Comparison of ENCODE assay signal across 8 cellular contexts in the genomic region with DNA sequence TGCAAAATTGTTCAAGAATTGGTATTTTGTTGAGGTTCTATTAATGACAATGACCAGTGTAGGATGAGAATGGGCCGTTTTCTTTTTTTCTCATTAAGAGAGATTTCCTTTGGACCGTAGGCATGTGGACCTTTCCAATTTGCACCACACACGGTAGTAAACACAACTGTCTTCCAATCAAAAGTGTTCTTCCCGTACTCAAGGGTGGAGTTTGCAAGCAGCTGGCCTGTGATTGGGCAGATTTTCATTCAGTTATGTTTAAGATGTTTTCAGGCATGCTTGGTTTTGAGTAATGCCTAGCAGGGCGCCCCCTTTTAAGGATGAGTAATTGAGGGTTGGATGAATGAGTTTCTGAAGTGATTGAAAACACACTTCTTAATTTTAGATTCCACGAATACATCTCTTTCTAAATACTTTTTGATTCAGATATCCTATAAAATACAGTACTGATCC. TPM values are rescaled to one million over a fixed set of nuclear protein-coding genes. Genes with fewer than 3 reads are reported as not detected.
DNase-seq lines count a peak whose midpoint lies in the region; ATAC-seq, FAIRE-seq and TF ChIP-seq lines count a peak whose summit lies in the region.

No MANE protein-coding gene starts in this region.

- H3K27ac ChIP-seq in breast epithelium (peak overlapping the region; percentile 98 to 99), keratinocyte (ENCODE audit: control insufficient read depth, insufficient read depth, low read length) (peak overlapping the region; percentile 33)

- ATAC-seq in GM18858 (IDR thresholded peaks at IDR 0.05; ENCODE audit: unreplicated experiment) (peak; percentile 41), HG03342 (IDR thresholded peaks at IDR 0.05; ENCODE audit: unreplicated experiment) (no peak)

- H2AFZ ChIP-seq in keratinocyte (ENCODE audit: control insufficient read depth, low read length): no peak overlapping the region

- H3K27me3 ChIP-seq in breast epithelium (no peaks in the 10 kb centered on the region), keratinocyte (ENCODE audit: control insufficient read depth, extremely low read depth, insufficient read depth, low read length) (no peaks in the 10 kb centered on the region)

- dilution Hi-C loops in keratinocyte (cut with MboI; ENCODE audit: extremely low pct_ligation_motif_present, low sequenced_read_pairs): no loop called here

- H3K9me1 ChIP-seq in keratinocyte (ENCODE audit: control insufficient read depth, extremely low read depth, insufficient read depth, low read length): no peaks in the 10 kb centered on the region

- TF ChIP-seq CTCF in breast epithelium (IDR thresholded peaks at IDR 0.05): no peak
- TF ChIP-seq CTCF in keratinocyte (optimal IDR thresholded peaks at IDR 0.05 in 1 of 3, IDR thresholded peaks at IDR 0.05 in 1 of 3, conservative IDR thresholded peaks at IDR 0.05 in 1 of 3; ENCODE audit: extremely low read depth in 1 of 3, insufficient read depth in 2 of 3, low read length in 3 of 3): peak in 1 of 3 experiments; percentile 19

- H3K9me3 ChIP-seq in breast epithelium (no peaks in the 10 kb centered on the region), keratinocyte (ENCODE audit: control insufficient read depth, low read depth, low read length) (peaks cover 4% of the 10 kb centered on the region)

- FAIRE-seq in keratinocyte (lab: Jason Lieb, UNC): peak; percentile 65

- H3K36me3 ChIP-seq in breast epithelium (no peaks in the 10 kb centered on the region), keratinocyte (ENCODE audit: control insufficient read depth in 2 of 2, extremely low read depth in 1 of 2, insufficient read depth in 2 of 2, low read length in 2 of 2) (peaks cover 1 to 5% of the 10 kb centered on the region in 2 experiments)

- TF ChIP-seq POLR2A in breast epithelium (IDR thresholded peaks at IDR 0.05): no peak

- no peak overlapping the region for H3K9ac ChIP-seq in keratinocyte (ENCODE audit: control insufficient read depth, extremely low read depth, insufficient read depth, low read length)

- in situ Hi-C loops in ACHN (cut with HindIII; ENCODE audit: low pct_ligation_motif_present, low pct_unique_long_range_greater_than_20kb, low sequenced_read_pairs): no loop called here

- DNase-seq in ACHN (peak; percentile 86), HS-5 (ENCODE audit: low read depth) (peak; percentile 80), T follicular helper cell (ENCODE audit: low read depth) (peak; percentile 25), breast epithelium (ENCODE audit: low spot score in 2 of 2) (no peak), keratinocyte (ENCODE audit: low read depth, low spot score) (no peak)
- DNase-seq in stimulated activated CD4-positive, alpha-beta T cell treated with anti-CD3 and anti-CD28 coated beads, TNF-alpha, amount 100 ng/mL, for 48 hours (ENCODE audit: low read depth in 3 of 3): peak; percentile 21 to 52 (median 45)

- H3K4me3 ChIP-seq in breast epithelium (peak overlapping the region in 2 of 3 donors; percentile 86 to 93), keratinocyte (ENCODE audit: control insufficient read depth in 2 of 3, extremely low read depth in 1 of 3, insufficient read depth in 2 of 3, low read depth in 1 of 3, low read length in 3 of 3) (peak overlapping the region in 2 of 3 experiments; percentile 86 to 88)

- H3K4me1 ChIP-seq in breast epithelium (peaks cover 0 to 6% of the 10 kb centered on the region in 2 donors), keratinocyte (ENCODE audit: control insufficient read depth, extremely low read depth, insufficient read depth, low read length) (peaks cover 23% of the 10 kb centered on the region)

- intact Hi-C loops in breast epithelium (cut with DNase I; ENCODE audit: low total_unique reads): no loop called here

- H3K4me2 ChIP-seq in keratinocyte (ENCODE audit: control insufficient read depth, extremely low read depth, insufficient read depth, low read depth, low read length): peak overlapping the region; percentile 83

- H4K20me1 ChIP-seq in keratinocyte (ENCODE audit: control insufficient read depth, extremely low read depth, insufficient read depth, low read length): peaks cover 7% of the 10 kb centered on the region

- peaks cover 65% of the 10 kb centered on the region for H3K79me2 ChIP-seq in keratinocyte (ENCODE audit: control insufficient read depth, insufficient read depth, low read length)

RNA-seq across cellular contexts. Expression of gene KDM3B, which starts 2.5 kb away (rescaled TPM):
- 10 to 100 TPM; 61.3 to 85.0 (median 66.5) TPM for total RNA-seq in breast epithelium
- 17.2 to 29.1 TPM (median 28.8 TPM) in 3 replicates for polyA plus RNA-seq in keratinocyte
- 34.7 TPM for polyA plus RNA-seq in keratinocyte (2011; ENCODE audit: low read depth)
- polyA plus RNA-seq in keratinocyte (2011; cell fraction: cytosol; rRNA removed): 18.5 and 24.3 TPM in 2 replicates
- 53.3 and 57.2 TPM in 2 replicates for polyA plus RNA-seq in keratinocyte (2011; cell fraction: nucleus; rRNA removed)
- polyA plus RNA-seq in keratinocyte (2012; ENCODE audit: low replicate concordance): 18.8 and 26.1 TPM in 2 replicates
- polyA minus RNA-seq in keratinocyte: 27.7 to 55.1 TPM (median 29.9 TPM) in 3 replicates
- 29.5 TPM for polyA minus RNA-seq in keratinocyte (2011; cell fraction: cytosol; rRNA and poly(A)+ RNA removed)
- polyA minus RNA-seq in keratinocyte (2011; cell fraction: nucleus; rRNA and poly(A)+ RNA removed): 38.8 and 76.8 TPM in 2 replicates

RNA-seq across cellular contexts. Expression of gene FAM53C, which starts 16.9 kb away (rescaled TPM):
- total RNA-seq in breast epithelium: 10 to 100 TPM; 16.6 to 31.0 (median 23.3) TPM
- polyA plus RNA-seq in keratinocyte: 24.6 to 31.5 TPM (median 25.5 TPM) in 3 replicates
- 10.8 TPM for polyA plus RNA-seq in keratinocyte (2011; ENCODE audit: low read depth)
- 24.5 and 28.4 TPM in 2 replicates for polyA plus RNA-seq in keratinocyte (2011; cell fraction: cytosol; rRNA removed)
- polyA plus RNA-seq in keratinocyte (2011; cell fraction: nucleus; rRNA removed): 34.3 and 35.0 TPM in 2 replicates
- polyA plus RNA-seq in keratinocyte (2012; ENCODE audit: low replicate concordance): 17.4 and 25.6 TPM in 2 replicates
- polyA minus RNA-seq in keratinocyte: 33.6 to 39.1 TPM (median 38.3 TPM) in 3 replicates
- 46.8 TPM for polyA minus RNA-seq in keratinocyte (2011; cell fraction: cytosol; rRNA and poly(A)+ RNA removed)
- 20.5 and 25.0 TPM in 2 replicates for polyA minus RNA-seq in keratinocyte (2011; cell fraction: nucleus; rRNA and poly(A)+ RNA removed)

RNA-seq across cellular contexts. Expression of gene CDC25C, which starts 23.3 kb away (rescaled TPM):
- total RNA-seq in breast epithelium: under 1 TPM in 1 of 3 donors, not detected in 2; 0.64 TPM
- 1.4 to 4.7 TPM (median 3.1 TPM) in 3 replicates for polyA plus RNA-seq in keratinocyte
- 0.42 TPM for polyA plus RNA-seq in keratinocyte (2011; ENCODE audit: low read depth)
- polyA plus RNA-seq in keratinocyte (2011; cell fraction: cytosol; rRNA removed): 0.94 and 1.1 TPM in 2 replicates
- 1.2 and 1.3 TPM in 2 replicates for polyA plus RNA-seq in keratinocyte (2011; cell fraction: nucleus; rRNA removed)
- 0.25 and 1.8 TPM in 2 replicates for polyA plus RNA-seq in keratinocyte (2012; ENCODE audit: low replicate concordance)
- 0.46 to 2.5 TPM (median 2.0 TPM) in 3 replicates for polyA minus RNA-seq in keratinocyte
- polyA minus RNA-seq in keratinocyte (2011; cell fraction: cytosol; rRNA and poly(A)+ RNA removed): not detected
- 0.32 and 1.2 TPM in 2 replicates for polyA minus RNA-seq in keratinocyte (2011; cell fraction: nucleus; rRNA and poly(A)+ RNA removed)

Comparison
In these comparisons a context has a peak if more than half of its experiments do, and no peak if none do; other contexts are left out.
1. DNase-seq: peak in ACHN (single experiment), HS-5 (single experiment), T follicular helper cell (single experiment) and stimulated activated CD4-positive, alpha-beta T cell treated with anti-CD3 and anti-CD28 coated beads, TNF-alpha, amount 100 ng/mL, for 48 hours (3 of 3); none in breast epithelium (0 of 2) and keratinocyte (single experiment).